1 cellular context compared by ENCODE assay signal in genomic region chr19:38692458-38693379, GRCh38.
TF ChIP-seq lines count a peak whose summit lies in the region.

No MANE protein-coding gene starts in this region.

TF ChIP-seq in GM12878, 131 proteins besides CTCF, POLR2A, EP300 and RAD21:
- no peak for TF ChIP-seq MAX (IDR thresholded peaks at IDR 0.05; ENCODE audit: low read depth, low read length)
- no peak for TF ChIP-seq CHD2 (IDR thresholded peaks at IDR 0.05; ENCODE audit: borderline replicate concordance, low read depth, low read length)
- no peak for TF ChIP-seq BHLHE40 (IDR thresholded peaks at IDR 0.05; ENCODE audit: borderline replicate concordance in 1 of 2, low read depth in 2 of 2, low read length in 1 of 2)
- TF ChIP-seq, protein P1, sequence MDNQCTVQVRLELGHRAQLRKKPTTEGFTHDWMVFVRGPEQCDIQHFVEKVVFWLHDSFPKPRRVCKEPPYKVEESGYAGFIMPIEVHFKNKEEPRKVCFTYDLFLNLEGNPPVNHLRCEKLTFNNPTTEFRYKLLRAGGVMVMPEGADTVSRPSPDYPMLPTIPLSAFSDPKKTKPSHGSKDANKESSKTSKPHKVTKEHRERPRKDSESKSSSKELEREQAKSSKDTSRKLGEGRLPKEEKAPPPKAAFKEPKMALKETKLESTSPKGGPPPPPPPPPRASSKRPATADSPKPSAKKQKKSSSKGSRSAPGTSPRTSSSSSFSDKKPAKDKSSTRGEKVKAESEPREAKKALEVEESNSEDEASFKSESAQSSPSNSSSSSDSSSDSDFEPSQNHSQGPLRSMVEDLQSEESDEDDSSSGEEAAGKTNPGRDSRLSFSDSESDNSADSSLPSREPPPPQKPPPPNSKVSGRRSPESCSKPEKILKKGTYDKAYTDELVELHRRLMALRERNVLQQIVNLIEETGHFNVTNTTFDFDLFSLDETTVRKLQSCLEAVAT (IDR thresholded peaks at IDR 0.05): no peak
- TF ChIP-seq, protein P2, sequence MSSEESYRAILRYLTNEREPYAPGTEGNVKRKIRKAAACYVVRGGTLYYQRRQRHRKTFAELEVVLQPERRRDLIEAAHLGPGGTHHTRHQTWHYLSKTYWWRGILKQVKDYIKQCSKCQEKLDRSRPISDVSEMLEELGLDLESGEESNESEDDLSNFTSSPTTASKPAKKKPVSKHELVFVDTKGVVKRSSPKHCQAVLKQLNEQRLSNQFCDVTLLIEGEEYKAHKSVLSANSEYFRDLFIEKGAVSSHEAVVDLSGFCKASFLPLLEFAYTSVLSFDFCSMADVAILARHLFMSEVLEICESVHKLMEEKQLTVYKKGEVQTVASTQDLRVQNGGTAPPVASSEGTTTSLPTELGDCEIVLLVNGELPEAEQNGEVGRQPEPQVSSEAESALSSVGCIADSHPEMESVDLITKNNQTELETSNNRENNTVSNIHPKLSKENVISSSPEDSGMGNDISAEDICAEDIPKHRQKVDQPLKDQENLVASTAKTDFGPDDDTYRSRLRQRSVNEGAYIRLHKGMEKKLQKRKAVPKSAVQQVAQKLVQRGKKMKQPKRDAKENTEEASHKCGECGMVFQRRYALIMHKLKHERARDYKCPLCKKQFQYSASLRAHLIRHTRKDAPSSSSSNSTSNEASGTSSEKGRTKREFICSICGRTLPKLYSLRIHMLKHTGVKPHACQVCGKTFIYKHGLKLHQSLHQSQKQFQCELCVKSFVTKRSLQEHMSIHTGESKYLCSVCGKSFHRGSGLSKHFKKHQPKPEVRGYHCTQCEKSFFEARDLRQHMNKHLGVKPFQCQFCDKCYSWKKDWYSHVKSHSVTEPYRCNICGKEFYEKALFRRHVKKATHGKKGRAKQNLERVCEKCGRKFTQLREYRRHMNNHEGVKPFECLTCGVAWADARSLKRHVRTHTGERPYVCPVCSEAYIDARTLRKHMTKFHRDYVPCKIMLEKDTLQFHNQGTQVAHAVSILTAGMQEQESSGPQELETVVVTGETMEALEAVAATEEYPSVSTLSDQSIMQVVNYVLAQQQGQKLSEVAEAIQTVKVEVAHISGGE (CRISPR knock-in tag; IDR thresholded peaks at IDR 0.05): no peak
- TF ChIP-seq SUZ12 (IDR thresholded peaks at IDR 0.05; ENCODE audit: unreplicated experiment): no peak
- no peak for TF ChIP-seq TAF1 (IDR thresholded peaks at IDR 0.05; ENCODE audit: borderline replicate concordance, low read depth, low read length)
- no peak for TF ChIP-seq SMAD1 (IDR thresholded peaks at IDR 0.05; ENCODE audit: low read depth, partially characterized antibody)
- TF ChIP-seq E4F1 (IDR thresholded peaks at IDR 0.05; ENCODE audit: borderline replicate concordance, partially characterized antibody): no peak
- TF ChIP-seq USF2 (IDR thresholded peaks at IDR 0.05; ENCODE audit: borderline replicate concordance, low read depth, low read length): no peak
- TF ChIP-seq GABPA (IDR thresholded peaks at IDR 0.05; ENCODE audit: low read depth): no peak
- no peak for TF ChIP-seq HDGF (IDR thresholded peaks at IDR 0.05)
- TF ChIP-seq NFIC (IDR thresholded peaks at IDR 0.05; ENCODE audit: low read depth, low read length): no peak
- no peak for TF ChIP-seq ASH2L (IDR thresholded peaks at IDR 0.05; ENCODE audit: borderline replicate concordance, low read depth)
